In genomic region chr1:31064685-31065309, GRCh38 we compare ENCODE assay signal across 8 cellular contexts. TPM values are rescaled to one million over a fixed set of nuclear protein-coding genes. Genes with fewer than 3 reads are reported as not detected.
A peak's percentile ranks its signal among the peaks of the same experiment; 100 is the strongest.
DNase-seq lines count a peak whose midpoint lies in the region; ATAC-seq and TF ChIP-seq lines count a peak whose summit lies in the region.

No MANE protein-coding gene starts in this region.

- CTCF ChIA-PET in activated CD8-positive, alpha-beta T cell treated with anti-CD3 and anti-CD28 coated beads, Interleukin-2, amount 10 ng/mL, durations not matched to agents 7 days and 5 days (lab: Charles Lee), result interaction anchor here (0.7 to 1.6 kb wide), 4 partner anchors 24 to 136 kb away, joined by 3 to 4 read pairs (median 3); no protein-coding TSS in a partner anchor

- H3K27me3 Mint-ChIP-seq in stimulated activated naive CD8-positive, alpha-beta T cell treated with anti-CD3 and anti-CD28 coated beads, Interleukin-15, Interleukin-2, amounts not matched to agents 100 ng/mL and 50 ng/mL, for 24 hours, result no peaks in the 10 kb centered on the region
- H3K27me3 Mint-ChIP-seq in activated CD8-positive, alpha-beta T cell treated with anti-CD3 and anti-CD28 coated beads, Interleukin-2, amount 10 ng/mL, durations not matched to agents 7 days and 5 days (ENCODE audit: low read depth), result no peaks in the 10 kb centered on the region
- no peaks in the 10 kb centered on the region for H3K27me3 Mint-ChIP-seq in osteocyte (ENCODE audit: unreplicated experiment)

- peaks cover 37% of the 10 kb centered on the region for H3K4me1 Mint-ChIP-seq in stimulated activated naive CD8-positive, alpha-beta T cell treated with anti-CD3 and anti-CD28 coated beads, Interleukin-15, Interleukin-2, amounts not matched to agents 100 ng/mL and 50 ng/mL, for 24 hours (ENCODE audit: low read depth)
- H3K4me1 Mint-ChIP-seq in activated CD8-positive, alpha-beta T cell treated with anti-CD3 and anti-CD28 coated beads, Interleukin-2, amount 10 ng/mL, durations not matched to agents 7 days and 5 days (ENCODE audit: low read depth), result peaks cover 24% of the 10 kb centered on the region
- H3K4me1 Mint-ChIP-seq in osteocyte (ENCODE audit: unreplicated experiment), result peaks cover 29% of the 10 kb centered on the region

- H2AFZ ChIP-seq in Loucy (ENCODE audit: low read length), result peak overlapping the region; percentile 97; the same call in 1 of the 2 replicates

- H3K4me1 ChIP-seq in Loucy (ENCODE audit: insufficient read depth, low read length, poor library complexity, severe bottlenecking), result peaks cover 18% of the 10 kb centered on the region

- H3K27me3 ChIP-seq in Loucy (ENCODE audit: insufficient read depth, low read length, poor library complexity, severe bottlenecking), result peaks cover 9% of the 10 kb centered on the region

- H3K4me3 ChIP-seq in Loucy (ENCODE audit: low read length, poor library complexity, severe bottlenecking), result peak overlapping the region; percentile 88

- peaks cover under 1% of the 10 kb centered on the region; the same call in 1 of the 2 replicates for H3K36me3 ChIP-seq in Loucy (ENCODE audit: insufficient read depth, low read length)

- POLR2A ChIA-PET in activated CD8-positive, alpha-beta T cell treated with anti-CD3 and anti-CD28 coated beads, Interleukin-2, amount 10 ng/mL, durations not matched to agents 7 days and 5 days (lab: Charles Lee), result interaction anchor here (0.7 to 3.7 kb wide), 3 partner anchors 9 to 1222 kb away, joined by 5 to 15 read pairs (median 5); no protein-coding TSS in a partner anchor

- peaks cover 56% of the 10 kb centered on the region for H3K79me2 ChIP-seq in Loucy (ENCODE audit: insufficient read depth, low read length)

- no peaks in the 10 kb centered on the region for H3F3A ChIP-seq in Loucy (ENCODE audit: low read depth)

- H3K9me2 ChIP-seq in Loucy (replicated peaks; ENCODE audit: low read depth, low read length), result no peaks in the 10 kb centered on the region

- no peaks in the 10 kb centered on the region for H3K9me3 ChIP-seq in Loucy (ENCODE audit: insufficient read depth, low read depth, low read length)

- H3K4me3 Mint-ChIP-seq in stimulated activated naive CD8-positive, alpha-beta T cell treated with anti-CD3 and anti-CD28 coated beads, Interleukin-15, Interleukin-2, amounts not matched to agents 100 ng/mL and 50 ng/mL, for 24 hours, result peak overlapping the region; percentile 100
- H3K4me3 Mint-ChIP-seq in activated CD8-positive, alpha-beta T cell treated with anti-CD3 and anti-CD28 coated beads, Interleukin-2, amount 10 ng/mL, durations not matched to agents 7 days and 5 days, result peak overlapping the region; percentile 98
- H3K4me3 Mint-ChIP-seq in osteocyte (ENCODE audit: unreplicated experiment), result peak overlapping the region; percentile 99

- H3K27ac Mint-ChIP-seq in stimulated activated naive CD8-positive, alpha-beta T cell treated with anti-CD3 and anti-CD28 coated beads, Interleukin-15, Interleukin-2, amounts not matched to agents 100 ng/mL and 50 ng/mL, for 24 hours, result peak overlapping the region; percentile 100
- peak overlapping the region; percentile 99 for H3K27ac Mint-ChIP-seq in activated CD8-positive, alpha-beta T cell treated with anti-CD3 and anti-CD28 coated beads, Interleukin-2, amount 10 ng/mL, durations not matched to agents 7 days and 5 days
- H3K27ac Mint-ChIP-seq in osteocyte (ENCODE audit: unreplicated experiment), result peak overlapping the region; percentile 99

- peak overlapping the region; percentile 96 for H3K9ac ChIP-seq in Loucy (ENCODE audit: low read depth, low read length, poor library complexity, severe bottlenecking)

- peak overlapping the region; percentile 81 for H3K4me2 ChIP-seq in Loucy (ENCODE audit: low read depth, low read length, poor library complexity, severe bottlenecking)

- TF ChIP-seq CTCF in Loucy (conservative IDR thresholded peaks at IDR 0.05; ENCODE audit: low read length) (no peak), osteocyte (IDR thresholded peaks at IDR 0.05) (no peak)

- H3K36me3 Mint-ChIP-seq in stimulated activated naive CD8-positive, alpha-beta T cell treated with anti-CD3 and anti-CD28 coated beads, Interleukin-15, Interleukin-2, amounts not matched to agents 100 ng/mL and 50 ng/mL, for 24 hours (ENCODE audit: low read depth), result peaks cover 28% of the 10 kb centered on the region
- H3K36me3 Mint-ChIP-seq in activated CD8-positive, alpha-beta T cell treated with anti-CD3 and anti-CD28 coated beads, Interleukin-2, amount 10 ng/mL, durations not matched to agents 7 days and 5 days (ENCODE audit: low read depth), result peaks cover 21% of the 10 kb centered on the region
- H3K36me3 Mint-ChIP-seq in osteocyte (ENCODE audit: unreplicated experiment), result no peaks in the 10 kb centered on the region

- DNase-seq in stimulated activated naive CD8-positive, alpha-beta T cell treated with anti-CD3 and anti-CD28 coated beads, Interleukin-15, Interleukin-2, amounts not matched to agents 100 U/mL and 50 U/mL, for 24 hours, result no peak
- no peak for DNase-seq in activated CD8-positive, alpha-beta T cell treated with anti-CD3 and anti-CD28 coated beads, Interleukin-2, amount 10 ng/mL, durations not matched to agents 7 days and 5 days
- peak; percentile 71 for DNase-seq in globus pallidus (ENCODE audit: low spot score)
- no peak for DNase-seq in osteocyte (ENCODE audit: extremely low spot score, unreplicated experiment)
- no peak for DNase-seq in GM19238 (ENCODE audit: insufficient read length, low spot score)
- DNase-seq in activated CD8-positive, alpha-beta memory T cell treated with anti-CD3 and anti-CD28 coated beads, Interleukin-2, amount 50 U/mL, for 4 hours, result no peak

- peaks cover 49% of the 10 kb centered on the region for H4K20me1 ChIP-seq in Loucy (ENCODE audit: insufficient read depth, low read length, poor library complexity, severe bottlenecking)

- no peak for ATAC-seq in stimulated activated naive CD8-positive, alpha-beta T cell treated with anti-CD3 and anti-CD28 coated beads, Interleukin-15, Interleukin-2, amounts not matched to agents 100 U/mL and 50 U/mL, for 24 hours
- peak; percentile 0 for ATAC-seq in activated CD8-positive, alpha-beta T cell treated with anti-CD3 and anti-CD28 coated beads, Interleukin-2, amount 10 ng/mL, durations not matched to agents 7 days and 5 days

- no peaks in the 10 kb centered on the region for H3K9me3 Mint-ChIP-seq in stimulated activated naive CD8-positive, alpha-beta T cell treated with anti-CD3 and anti-CD28 coated beads, Interleukin-15, Interleukin-2, amounts not matched to agents 100 ng/mL and 50 ng/mL, for 24 hours
- H3K9me3 Mint-ChIP-seq in activated CD8-positive, alpha-beta T cell treated with anti-CD3 and anti-CD28 coated beads, Interleukin-2, amount 10 ng/mL, durations not matched to agents 7 days and 5 days (ENCODE audit: insufficient read depth), result no peaks in the 10 kb centered on the region
- no peaks in the 10 kb centered on the region for H3K9me3 Mint-ChIP-seq in osteocyte (ENCODE audit: unreplicated experiment)

RNA-seq across cellular contexts. Expression of gene PUM1, which starts 0.7 kb away (rescaled TPM):
- total RNA-seq in activated CD8-positive, alpha-beta T cell treated with anti-CD3 and anti-CD28 coated beads, Interleukin-2, amount 10 ng/mL, durations not matched to agents 7 days and 5 days, result 10 to 100 TPM; 91.0 to 94.9 TPM
- 139 and 145 TPM in 2 replicates for total RNA-seq in osteocyte
